Comparison of ENCODE assay signal across 15 cellular contexts in genomic region chr7:2381227-2381626, GRCh38. TPM values are rescaled to one million over a fixed set of nuclear protein-coding genes. Genes with fewer than 3 reads are reported as not detected.
A peak's percentile ranks its signal among the peaks of the same experiment; 100 is the strongest.
DNase-seq lines count a peak whose midpoint lies in the region; ATAC-seq, FAIRE-seq and TF ChIP-seq lines count a peak whose summit lies in the region.
"Had no signal": no experiment of that assay in that cellular context is flagged by ENCODE, and none has a peak within 500 bp of the region (broad histone marks: within the 10 kb centered on the region; RNA-seq: fewer than 3 reads in every experiment).

No MANE protein-coding gene starts in this region.

- H3K79me2 ChIP-seq in HepG2 (ENCODE audit: insufficient read depth, low read length) (no peaks in the 10 kb centered on the region), GM23338 (replicated peaks; ENCODE audit: insufficient read depth) (peaks cover 13% of the 10 kb centered on the region)

- TF ChIP-seq EP300 in HepG2 (IDR thresholded peaks at IDR 0.05; ENCODE audit: low read depth in 2 of 2, low read length in 2 of 2) (no peak), HepG2 (CRISPR knock-in tag; IDR thresholded peaks at IDR 0.05; ENCODE audit: borderline replicate concordance) (no peak)

- H3K27ac Mint-ChIP-seq in GM23338, result no peak overlapping the region
- H3K27ac Mint-ChIP-seq: B cell had no signal

- no peak overlapping the region for H3K9ac ChIP-seq in HepG2 (ENCODE audit: insufficient read depth, low read depth, low read length)

- H2AFZ ChIP-seq in HepG2 (ENCODE audit: low read length) (no peak overlapping the region), GM23338 (no peak overlapping the region)

- H3K27ac ChIP-seq in HepG2 (ENCODE audit: extremely low read length, insufficient read depth, low read length), result no peak overlapping the region
- H3K27ac ChIP-seq in right lobe of liver, result no peak overlapping the region
- H3K27ac ChIP-seq in GM23338 (ENCODE audit: low read depth), result peak overlapping the region; percentile 21; the same call in 1 of the 2 replicates

- TF ChIP-seq RAD21 in HepG2 (CRISPR knock-in tag; IDR thresholded peaks at IDR 0.05), result no peak

- H3K4me3 ChIP-seq in HepG2 (replicated peaks in 1 of 3; ENCODE audit: insufficient read depth in 1 of 3, low read depth in 2 of 3, low read length in 3 of 3) (no peak overlapping the region), right lobe of liver (no peak overlapping the region), GM23338 (no peak overlapping the region)
- H3K4me3 ChIP-seq: GM12878 had no signal

- peaks cover 35% of the 10 kb centered on the region for H3K27me3 Mint-ChIP-seq in GM23338 (ENCODE audit: insufficient read depth, low read depth, poor library complexity)
- H3K27me3 Mint-ChIP-seq: B cell; CD4-positive, alpha-beta memory T cell had no signal

- CTCF ChIA-PET in HepG2 (lab: Yijun Ruan, JAX; ENCODE audit: low intra/inter-chr PET ratio, low total read pairs), result no interaction called here

- H3F3A ChIP-seq in GM23338 (replicated peaks; ENCODE audit: low read depth), result peaks cover 22% of the 10 kb centered on the region

- ATAC-seq in HepG2 (no peak), right lobe of liver (no peak), GM23338 (no peak), left colon (peak; percentile 18), HG02610 (IDR thresholded peaks at IDR 0.05; ENCODE audit: unreplicated experiment) (no peak)
- ATAC-seq: GM12878, HCT116 had no signal

- H3K4me2 ChIP-seq in HepG2 (ENCODE audit: low read depth, low read length) (no peak overlapping the region), GM23338 (no peak overlapping the region)

- 90% methylated on average over 4 of the region's 5 CpGs for WGBS in HepG2 (ENCODE audit: low lambda C conversion rate)
- WGBS in right lobe of liver (ENCODE audit: insufficient coverage, low coverage, low lambda C conversion rate, missing lambda C conversion rate), result 33% methylated on average over 1 of the region's 5 CpGs

- H3K27me3 ChIP-seq in HepG2 (ENCODE audit: control insufficient read depth in 1 of 2, insufficient read depth in 2 of 2, low read length in 2 of 2) (no peaks in the 10 kb centered on the region), right lobe of liver (no peaks in the 10 kb centered on the region), GM23338 (ENCODE audit: insufficient read depth) (no peaks in the 10 kb centered on the region)

- DNase-seq in HepG2 (ENCODE audit: low spot score), result no peak
- no peak for DNase-seq in right lobe of liver
- DNase-seq in GM23338 (ENCODE audit: low spot score), result no peak
- no peak for DNase-seq in left colon
- no peak for DNase-seq in kidney glomerular epithelial cell (lab: John Stamatoyannopoulos, UW)
- no peak for DNase-seq in NCI-H2081 treated with DMSO at 0.1 percent for 48 hours (lab: John Stamatoyannopoulos, UW)
- DNase-seq: CD4-positive, alpha-beta memory T cell; DMS79; IMR-90 had no signal

- H3K4me3 Mint-ChIP-seq in GM23338, result no peak overlapping the region
- H3K4me3 Mint-ChIP-seq: B cell; CD4-positive, alpha-beta memory T cell had no signal

- POLR2A ChIA-PET in HepG2 (lab: Yijun Ruan, JAX), result no interaction called here

- H3K4me1 ChIP-seq in HepG2 (ENCODE audit: insufficient read depth, low read length) (no peaks in the 10 kb centered on the region), right lobe of liver (peaks cover 0 to 10% (median 0%) of the 10 kb centered on the region in 4 donors), GM23338 (ENCODE audit: insufficient read depth) (no peaks in the 10 kb centered on the region)

- peaks cover 24 to 58% of the 10 kb centered on the region in 2 experiments for H3K36me3 ChIP-seq in HepG2 (replicated peaks in 1 of 2; ENCODE audit: control insufficient read depth in 1 of 2, insufficient read depth in 2 of 2, low read length in 2 of 2)
- peaks cover 0 to 35% (median 20%) of the 10 kb centered on the region in 4 donors for H3K36me3 ChIP-seq in right lobe of liver
- H3K36me3 ChIP-seq in GM23338 (ENCODE audit: insufficient read depth), result peaks cover 27% of the 10 kb centered on the region

- intact Hi-C loops in HepG2 (cut with micrococcal nuclease; ENCODE audit: unreplicated experiment), result no loop called here
- intact Hi-C loops in right lobe of liver (cut with DNase I), result no loop called here
- intact Hi-C loops in left colon (cut with DNase I, micrococcal nuclease), result no loop called here

- no peak for FAIRE-seq in HepG2 (lab: Jason Lieb, UNC)
- FAIRE-seq: A204.1, GM12878, H54 had no signal

- H3K9me3 ChIP-seq in HepG2 (ENCODE audit: low read length) (no peaks in the 10 kb centered on the region), right lobe of liver (no peaks in the 10 kb centered on the region)

- H3K9me3 Mint-ChIP-seq in GM23338, result no peaks in the 10 kb centered on the region

- TF ChIP-seq CTCF in HepG2 (CRISPR knock-in tag; IDR thresholded peaks at IDR 0.05), result no peak
- TF ChIP-seq CTCF in right lobe of liver (IDR thresholded peaks at IDR 0.05), result no peak
- TF ChIP-seq CTCF in GM23338 (conservative IDR thresholded peaks at IDR 0.05; ENCODE audit: low read depth in 2 of 2), result no peak

- peaks cover 56% of the 10 kb centered on the region for H3K36me3 Mint-ChIP-seq in GM23338 (ENCODE audit: low read depth)

- H4K20me1 ChIP-seq in HepG2 (ENCODE audit: insufficient read depth, low read length) (0 out of 2 replicates have a peak, but pooled peaks cover 3% of the 10 kb centered on the region), GM23338 (replicated peaks; ENCODE audit: insufficient read depth) (peaks cover 19% of the 10 kb centered on the region)

- in situ Hi-C loops in HepG2 (cut with HindIII; ENCODE audit: extremely low pct_ligation_motif_present, low pct_unique_long_range_greater_than_20kb), result loop anchor here (10.0 kb wide), 1 partner anchor 54 kb away; no protein-coding TSS in a partner anchor

- peaks cover 3% of the 10 kb centered on the region; the same call in 2 of the 3 replicates for H3K4me1 Mint-ChIP-seq in GM23338
- H3K4me1 Mint-ChIP-seq: B cell had no signal

- H3K9me2 ChIP-seq in GM23338 (ENCODE audit: insufficient read depth), result no peaks in the 10 kb centered on the region

- BruUV-seq in HepG2 (replicated peaks; lab: Mats Ljungman, UMichigan), result no TSS peak

- TF ChIP-seq POLR2A in HepG2 (IDR thresholded peaks at IDR 0.05; ENCODE audit: insufficient read depth in 1 of 2, low read depth in 2 of 2, low read length in 2 of 2) (peak in 1 of 2 experiments; percentile 9; a peak in 1 of 4 replicates), right lobe of liver (IDR thresholded peaks at IDR 0.05) (no peak)

RNA-seq across cellular contexts. Expression of gene CHST12, which starts 22.2 kb away (rescaled TPM):
- total RNA-seq in HepG2 (2016; rRNA removed; fragmentation: Illumina TruSeq; extraction: Trizol), result 3.7 and 6.4 TPM in 2 replicates
- 1.4 and 1.5 TPM in 2 replicates for total RNA-seq in HepG2 (2016; cell fraction: cytosol; rRNA removed; fragmentation: Illumina TruSeq; extraction: Trizol; ENCODE audit: low read depth)
- 3.5 and 6.3 TPM in 2 replicates for total RNA-seq in HepG2 (2016; cell fraction: insoluble cytoplasmic fraction; rRNA removed; fragmentation: Illumina TruSeq; extraction: Trizol)
- 3.9 and 4.8 TPM in 2 replicates for total RNA-seq in HepG2 (2016; cell fraction: membrane; rRNA removed; fragmentation: Illumina TruSeq; extraction: Trizol)
- total RNA-seq in HepG2 (2016; cell fraction: nucleus; rRNA removed; fragmentation: Illumina TruSeq; extraction: Trizol), result 5.8 and 6.9 TPM in 2 replicates
- 15.8 and 17.0 TPM in 2 replicates for polyA plus RNA-seq in HepG2 (2011; rRNA removed)
- 14.4 and 28.9 TPM in 2 replicates for polyA plus RNA-seq in HepG2 (2011; cell fraction: cytosol; rRNA removed)
- polyA plus RNA-seq in HepG2 (2011; cell fraction: nucleus; rRNA removed), result 16.3 and 21.2 TPM in 2 replicates
- 8.1 and 11.8 TPM in 2 replicates for polyA plus RNA-seq in HepG2 (2012)
- 3.3 and 4.7 TPM in 2 replicates for polyA plus RNA-seq in HepG2 (2016; cell fraction: cytosol; fragmentation: Illumina TruSeq; extraction: Trizol; ENCODE audit: low read depth)
- polyA plus RNA-seq in HepG2 (2016; cell fraction: insoluble cytoplasmic fraction; fragmentation: Illumina TruSeq; extraction: Trizol; ENCODE audit: low read depth), result 5.7 and 8.1 TPM in 2 replicates
- 5.6 and 6.2 TPM in 2 replicates for polyA plus RNA-seq in HepG2 (2016; cell fraction: membrane; fragmentation: Illumina TruSeq; extraction: Trizol; ENCODE audit: low read depth)
- 21.2 and 23.6 TPM in 2 replicates for polyA plus RNA-seq in HepG2 (2016; cell fraction: nucleus; fragmentation: Illumina TruSeq; extraction: Trizol; ENCODE audit: insufficient read depth, low read depth)
- 12.0 and 35.8 TPM in 2 replicates for polyA minus RNA-seq in HepG2 (2011; rRNA and poly(A)+ RNA removed; ENCODE audit: low replicate concordance)
- polyA minus RNA-seq in HepG2 (2011; cell fraction: cytosol; rRNA and poly(A)+ RNA removed), result 12.9 and 20.5 TPM in 2 replicates
- 5.7 TPM in 2 replicates for polyA minus RNA-seq in HepG2 (2011; cell fraction: nucleus; rRNA and poly(A)+ RNA removed)
- total RNA-seq in right lobe of liver, result 1 to 10 TPM; 3.0 to 7.9 (median 5.7) TPM
- total RNA-seq in GM23338 (2014; rRNA removed; shearing (Covaris generic)), result 10.1 and 12.0 TPM in 2 replicates
- polyA plus RNA-seq in GM23338 (2016; fragmentation: Nextera tagmentation; extraction: Ambion mirVana), result 13.9 and 14.6 TPM in 2 replicates
- 10 to 100 TPM; 11.5 to 12.6 TPM for total RNA-seq in left colon

RNA-seq across cellular contexts. Expression of gene EIF3B, which starts 26.6 kb away (rescaled TPM):
- total RNA-seq in HepG2 (2016; rRNA removed; fragmentation: Illumina TruSeq; extraction: Trizol), result 241 and 244 TPM in 2 replicates
- total RNA-seq in HepG2 (2016; cell fraction: cytosol; rRNA removed; fragmentation: Illumina TruSeq; extraction: Trizol; ENCODE audit: low read depth), result 49.6 and 52.0 TPM in 2 replicates
- total RNA-seq in HepG2 (2016; cell fraction: insoluble cytoplasmic fraction; rRNA removed; fragmentation: Illumina TruSeq; extraction: Trizol), result 219 and 236 TPM in 2 replicates
- total RNA-seq in HepG2 (2016; cell fraction: membrane; rRNA removed; fragmentation: Illumina TruSeq; extraction: Trizol), result 63.0 and 67.9 TPM in 2 replicates
- total RNA-seq in HepG2 (2016; cell fraction: nucleus; rRNA removed; fragmentation: Illumina TruSeq; extraction: Trizol), result 134 and 151 TPM in 2 replicates
- 91.2 and 92.2 TPM in 2 replicates for polyA plus RNA-seq in HepG2 (2011; rRNA removed)
- polyA plus RNA-seq in HepG2 (2011; cell fraction: cytosol; rRNA removed), result 70.3 and 78.7 TPM in 2 replicates
- 243 and 250 TPM in 2 replicates for polyA plus RNA-seq in HepG2 (2011; cell fraction: nucleus; rRNA removed)
- polyA plus RNA-seq in HepG2 (2012), result 151 and 176 TPM in 2 replicates
- 11.2 and 14.3 TPM in 2 replicates for polyA plus RNA-seq in HepG2 (2016; cell fraction: cytosol; fragmentation: Illumina TruSeq; extraction: Trizol; ENCODE audit: low read depth)
- 177 and 198 TPM in 2 replicates for polyA plus RNA-seq in HepG2 (2016; cell fraction: insoluble cytoplasmic fraction; fragmentation: Illumina TruSeq; extraction: Trizol; ENCODE audit: low read depth)
- 27.4 and 32.0 TPM in 2 replicates for polyA plus RNA-seq in HepG2 (2016; cell fraction: membrane; fragmentation: Illumina TruSeq; extraction: Trizol; ENCODE audit: low read depth)
- polyA plus RNA-seq in HepG2 (2016; cell fraction: nucleus; fragmentation: Illumina TruSeq; extraction: Trizol; ENCODE audit: insufficient read depth, low read depth), result 244 and 264 TPM in 2 replicates
- polyA minus RNA-seq in HepG2 (2011; rRNA and poly(A)+ RNA removed; ENCODE audit: low replicate concordance), result 152 and 244 TPM in 2 replicates
- 100 and 101 TPM in 2 replicates for polyA minus RNA-seq in HepG2 (2011; cell fraction: cytosol; rRNA and poly(A)+ RNA removed)
- polyA minus RNA-seq in HepG2 (2011; cell fraction: nucleus; rRNA and poly(A)+ RNA removed), result 124 and 130 TPM in 2 replicates
- 10 to 100 TPM; 61.6 to 93.3 (median 68.3) TPM for total RNA-seq in right lobe of liver
- total RNA-seq in GM23338 (2014; rRNA removed; shearing (Covaris generic)), result 323 and 355 TPM in 2 replicates
- polyA plus RNA-seq in GM23338 (2016; fragmentation: Nextera tagmentation; extraction: Ambion mirVana), result 106 and 113 TPM in 2 replicates
- 100 to 1,000 TPM in 1 of 2 donors, 10 to 100 TPM in 1; 90.4 to 105 TPM for total RNA-seq in left colon
